Comparison of ENCODE assay signal across 1 cellular context in the genomic region with DNA sequence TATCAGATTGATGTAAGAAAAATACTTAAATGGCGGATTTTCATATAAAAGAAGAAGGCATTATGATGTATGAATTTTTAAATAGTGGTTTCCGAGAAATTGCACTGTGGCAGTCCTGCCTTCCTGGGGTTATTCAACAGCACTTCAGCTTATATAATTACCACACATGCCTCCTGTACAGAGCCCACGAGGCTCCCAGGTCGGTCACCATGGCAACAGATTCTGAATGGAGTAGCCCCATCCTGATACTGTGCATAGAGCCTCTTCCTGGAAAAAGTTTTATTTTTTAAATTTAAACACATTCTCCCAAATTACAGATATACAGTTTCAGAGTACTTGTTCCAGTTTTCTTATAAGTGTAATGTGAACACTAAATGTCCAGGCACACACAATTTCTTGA.
TF ChIP-seq lines count a peak whose summit lies in the region.

No MANE protein-coding gene starts in this region.

TF ChIP-seq in K562, 482 proteins besides CTCF, POLR2A, EP300 and RAD21:
- TF ChIP-seq MBD2 (IDR thresholded peaks at IDR 0.05; ENCODE audit: borderline replicate concordance, low read depth) (no peak), ERF (CRISPR knock-in tag; IDR thresholded peaks at IDR 0.05) (no peak), CBX1 (IDR thresholded peaks at IDR 0.05; ENCODE audit: low read depth) (no peak), MCM5 (IDR thresholded peaks at IDR 0.05; ENCODE audit: low read depth) (no peak), RFX1 (IDR thresholded peaks at IDR 0.05) (peak; percentile 76), CREM (IDR thresholded peaks at IDR 0.05; ENCODE audit: low read depth) (no peak), CEBPZ (IDR thresholded peaks at IDR 0.05; ENCODE audit: borderline replicate concordance, low read depth, low read length) (no peak)
TF ChIP-seq in K562: peak in this region for 1.
